Comparison of ENCODE assay signal across 13 cellular contexts in the genomic region with DNA sequence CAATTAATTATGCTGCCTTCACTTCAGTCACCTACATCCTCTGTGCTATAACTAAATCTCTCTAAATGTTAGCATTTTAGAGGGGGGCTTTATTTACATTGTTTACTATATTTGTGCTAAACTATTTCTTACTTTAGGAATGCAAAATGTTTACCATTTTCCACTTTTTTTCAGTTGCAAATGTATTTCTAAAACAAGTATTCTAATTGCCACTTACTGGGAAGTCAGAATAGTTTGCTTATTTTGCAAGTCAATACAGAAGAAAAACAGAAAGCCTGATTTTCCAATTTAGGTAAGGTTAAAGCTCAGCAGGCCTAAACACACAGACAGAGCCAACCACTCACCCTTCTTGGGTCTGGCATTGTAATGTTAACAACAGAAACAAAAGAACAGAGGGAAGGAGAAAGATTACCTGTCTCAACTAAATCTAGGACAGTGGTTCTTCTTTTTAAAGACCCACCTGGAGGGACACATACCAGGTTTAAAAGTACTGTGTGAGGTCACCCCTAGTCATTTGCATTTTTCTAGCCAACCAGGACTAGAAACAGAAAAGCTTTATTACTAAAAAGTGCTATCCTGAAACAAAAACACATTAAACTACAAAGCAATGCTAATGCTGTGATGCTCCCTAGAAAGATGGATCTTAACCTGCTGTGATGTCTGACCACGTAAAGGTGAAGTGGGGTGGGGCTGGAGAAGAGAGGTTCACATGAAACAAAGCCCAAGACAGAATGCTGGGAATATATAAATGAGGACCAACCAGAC.
"Had no signal": no experiment of that assay in that cellular context is flagged by ENCODE, and none has a peak within 500 bp of the region (broad histone marks: within the 10 kb centered on the region; RNA-seq: fewer than 3 reads in every experiment).

No MANE protein-coding gene starts in this region.

- H3K4me1 Mint-ChIP-seq: activated CD4-positive, alpha-beta memory T cell treated with anti-CD3 and anti-CD28 coated beads, Interleukin-2, amount 10 ng/mL, durations not matched to agents 7 days and 5 days; activated naive CD8-positive, alpha-beta T cell treated with anti-CD3 and anti-CD28 coated beads, Interleukin-2, amount 50 U/mL, for 24 hours; neural crest cell; stimulated activated naive CD8-positive, alpha-beta T cell treated with anti-CD3 and anti-CD28 coated beads, Interleukin-15, amount 100 ng/mL, for 72 hours; T-helper 17 cell had no signal

- H3K9me3 ChIP-seq: ascending aorta, pancreas, thoracic aorta had no signal

- DNase-seq: activated CD4-positive, alpha-beta memory T cell treated with anti-CD3 and anti-CD28 coated beads, Interleukin-2, amount 10 ng/mL, durations not matched to agents 7 days and 5 days; activated naive CD4-positive, alpha-beta T cell; activated naive CD8-positive, alpha-beta T cell treated with anti-CD3 and anti-CD28 coated beads, Interleukin-2, amount 50 U/mL, for 24 hours; hypothalamus; kidney; pancreas; stimulated activated CD4-positive, alpha-beta T cell treated with anti-CD3 and anti-CD28 coated beads, Interleukin-15, amount 100 ng/mL, for 24 hours; stimulated activated CD4-positive, alpha-beta T cell treated with anti-CD3 and anti-CD28 coated beads, Interleukin-4, amount 100 ng/mL, for 24 hours; stimulated activated naive CD8-positive, alpha-beta T cell treated with anti-CD3 and anti-CD28 coated beads, Interleukin-15, amount 100 ng/mL, for 72 hours; T-helper 17 cell had no signal

- H3K27ac ChIP-seq: ascending aorta, pancreas, thoracic aorta had no signal

- H3K4me1 ChIP-seq: ascending aorta, pancreas had no signal

- ATAC-seq: activated naive CD8-positive, alpha-beta T cell treated with anti-CD3 and anti-CD28 coated beads, Interleukin-2, amount 50 U/mL, for 24 hours; pancreas; stimulated activated naive CD8-positive, alpha-beta T cell treated with anti-CD3 and anti-CD28 coated beads, Interleukin-15, amount 100 ng/mL, for 72 hours; T-helper 17 cell had no signal

- H3K9me3 Mint-ChIP-seq: activated CD4-positive, alpha-beta memory T cell treated with anti-CD3 and anti-CD28 coated beads, Interleukin-2, amount 10 ng/mL, durations not matched to agents 7 days and 5 days; activated naive CD8-positive, alpha-beta T cell treated with anti-CD3 and anti-CD28 coated beads, Interleukin-2, amount 50 U/mL, for 24 hours; neural crest cell; stimulated activated naive CD8-positive, alpha-beta T cell treated with anti-CD3 and anti-CD28 coated beads, Interleukin-15, amount 100 ng/mL, for 72 hours had no signal

- H3K27me3 Mint-ChIP-seq: activated CD4-positive, alpha-beta memory T cell treated with anti-CD3 and anti-CD28 coated beads, Interleukin-2, amount 10 ng/mL, durations not matched to agents 7 days and 5 days; activated naive CD8-positive, alpha-beta T cell treated with anti-CD3 and anti-CD28 coated beads, Interleukin-2, amount 50 U/mL, for 24 hours; stimulated activated naive CD8-positive, alpha-beta T cell treated with anti-CD3 and anti-CD28 coated beads, Interleukin-15, amount 100 ng/mL, for 72 hours; T-helper 17 cell had no signal

- H3K4me3 Mint-ChIP-seq: activated CD4-positive, alpha-beta memory T cell treated with anti-CD3 and anti-CD28 coated beads, Interleukin-2, amount 10 ng/mL, durations not matched to agents 7 days and 5 days; activated naive CD8-positive, alpha-beta T cell treated with anti-CD3 and anti-CD28 coated beads, Interleukin-2, amount 50 U/mL, for 24 hours; neural crest cell; stimulated activated naive CD8-positive, alpha-beta T cell treated with anti-CD3 and anti-CD28 coated beads, Interleukin-15, amount 100 ng/mL, for 72 hours; T-helper 17 cell had no signal

- H3K4me3 ChIP-seq: ascending aorta, pancreas, thoracic aorta had no signal

- H3K27me3 ChIP-seq: ascending aorta, pancreas had no signal

- H3K27ac Mint-ChIP-seq: activated CD4-positive, alpha-beta memory T cell treated with anti-CD3 and anti-CD28 coated beads, Interleukin-2, amount 10 ng/mL, durations not matched to agents 7 days and 5 days; activated naive CD8-positive, alpha-beta T cell treated with anti-CD3 and anti-CD28 coated beads, Interleukin-2, amount 50 U/mL, for 24 hours; stimulated activated naive CD8-positive, alpha-beta T cell treated with anti-CD3 and anti-CD28 coated beads, Interleukin-15, amount 100 ng/mL, for 72 hours; T-helper 17 cell had no signal
